12 cellular contexts compared by ENCODE assay signal in the genomic region with DNA sequence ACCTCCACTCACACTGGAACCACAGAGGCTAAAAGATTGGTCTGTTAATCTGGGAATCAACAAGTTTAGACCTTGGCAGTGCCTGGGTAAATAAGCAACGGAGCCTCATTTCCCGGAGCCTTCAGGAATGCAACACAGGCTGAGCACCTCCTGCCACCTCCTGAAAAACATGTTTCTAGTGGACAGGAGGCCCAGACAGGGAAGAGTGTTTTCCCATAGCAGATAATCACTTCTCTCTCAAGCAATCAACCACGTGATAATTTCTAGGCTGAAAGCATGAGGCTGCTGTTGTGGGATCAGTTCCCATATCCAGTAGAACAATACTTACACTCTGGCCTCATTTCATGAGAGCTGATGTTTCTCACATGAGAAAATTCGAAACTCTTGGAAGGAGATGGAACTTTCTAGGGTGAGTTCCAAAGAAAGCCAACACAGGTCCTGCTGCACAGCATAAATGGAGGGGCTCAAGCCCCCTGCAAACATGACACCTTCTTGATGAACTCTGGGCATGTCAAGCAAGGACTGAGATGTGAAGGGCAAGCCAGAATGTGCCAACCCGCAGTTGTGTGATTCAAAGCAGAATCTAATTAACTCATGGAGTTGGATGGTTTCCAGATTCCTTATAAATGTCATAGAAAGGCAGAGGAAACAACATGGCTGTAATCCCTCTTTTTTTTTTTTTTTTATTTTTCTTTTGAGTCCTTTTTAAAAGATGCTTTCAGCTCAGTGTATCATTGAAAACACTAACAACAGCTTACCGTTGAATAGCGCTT.
DNase-seq lines count a peak whose midpoint lies in the region; ATAC-seq, FAIRE-seq and TF ChIP-seq lines count a peak whose summit lies in the region.
"Had no signal": no experiment of that assay in that cellular context is flagged by ENCODE, and none has a peak within 500 bp of the region (broad histone marks: within the 10 kb centered on the region; RNA-seq: fewer than 3 reads in every experiment).

No MANE protein-coding gene starts in this region.

- H3K4me1 Mint-ChIP-seq in naive thymus-derived CD8-positive, alpha-beta T cell: peaks cover 0 to 4% (median 0%) of the 10 kb centered on the region in 4 donors

- H3K36me3 Mint-ChIP-seq in naive thymus-derived CD8-positive, alpha-beta T cell: no peaks in the 10 kb centered on the region

- ATAC-seq in GM18858 (IDR thresholded peaks at IDR 0.05; ENCODE audit: unreplicated experiment): no peak
- ATAC-seq in naive thymus-derived CD8-positive, alpha-beta T cell: no peak
- ATAC-seq: activated naive CD8-positive, alpha-beta T cell treated with anti-CD3 and anti-CD28 coated beads, Interleukin-2, amount 50 U/mL, for 24 hours; psoas muscle had no signal

- peak; percentile 9 for DNase-seq in NCI-H1694 (lab: John Stamatoyannopoulos, UW)
- DNase-seq in NCI-H1694 treated with DMSO at 0.1 percent for 48 hours (lab: John Stamatoyannopoulos, UW): no peak
- DNase-seq in bronchial epithelial cell (ENCODE audit: low read depth): peak; percentile 85
- peak; percentile 36 for DNase-seq in kidney tubule cell (ENCODE audit: low spot score)
- DNase-seq in vagina (ENCODE audit: extremely low spot score in 2 of 2): no peak
- DNase-seq in activated CD8-positive, alpha-beta memory T cell treated with anti-CD3 and anti-CD28 coated beads for 24 hours: no peak
- no peak for DNase-seq in naive thymus-derived CD8-positive, alpha-beta T cell
- DNase-seq: activated naive CD8-positive, alpha-beta T cell treated with anti-CD3 and anti-CD28 coated beads, Interleukin-2, amount 50 U/mL, for 24 hours; NCI-H187; psoas muscle had no signal

- no peak overlapping the region for H3K4me3 Mint-ChIP-seq in naive thymus-derived CD8-positive, alpha-beta T cell
- H3K4me3 Mint-ChIP-seq: activated naive CD8-positive, alpha-beta T cell treated with anti-CD3 and anti-CD28 coated beads, Interleukin-2, amount 50 U/mL, for 24 hours had no signal

- peaks cover 11% of the 10 kb centered on the region for H3K4me1 ChIP-seq in vagina
- H3K4me1 ChIP-seq: psoas muscle had no signal

- H3K4me3 ChIP-seq in bronchial epithelial cell (ENCODE audit: low read depth, low read length): no peak overlapping the region
- no peak overlapping the region for H3K4me3 ChIP-seq in vagina
- H3K4me3 ChIP-seq: HAP-1, psoas muscle had no signal

- no peaks in the 10 kb centered on the region for H3K36me3 ChIP-seq in bronchial epithelial cell (ENCODE audit: control insufficient read depth, insufficient read depth, low read length)
- no peaks in the 10 kb centered on the region for H3K36me3 ChIP-seq in vagina
- H3K36me3 ChIP-seq: HAP-1 had no signal

- H3K27me3 Mint-ChIP-seq in naive thymus-derived CD8-positive, alpha-beta T cell: peaks cover 0 to 2% (median 0%) of the 10 kb centered on the region in 5 donors
- H3K27me3 Mint-ChIP-seq: activated naive CD8-positive, alpha-beta T cell treated with anti-CD3 and anti-CD28 coated beads, Interleukin-2, amount 50 U/mL, for 24 hours had no signal

- TF ChIP-seq POLR2A in vagina (IDR thresholded peaks at IDR 0.05): no peak

- FAIRE-seq in bronchial epithelial cell (lab: Jason Lieb, UNC): no peak

- H3K27me3 ChIP-seq in bronchial epithelial cell (ENCODE audit: control insufficient read depth, insufficient read depth, low read length): no peaks in the 10 kb centered on the region
- no peaks in the 10 kb centered on the region for H3K27me3 ChIP-seq in vagina

- intact Hi-C loops in vagina (cut with DNase I): no loop called here

- POLR2A ChIA-PET in naive thymus-derived CD8-positive, alpha-beta T cell (lab: Charles Lee): no interaction called here

- peak overlapping the region; percentile 4 for H3K27ac ChIP-seq in vagina
- H3K27ac ChIP-seq: psoas muscle had no signal

- H3K9me3 Mint-ChIP-seq in naive thymus-derived CD8-positive, alpha-beta T cell: no peaks in the 10 kb centered on the region

- H3K27ac Mint-ChIP-seq in naive thymus-derived CD8-positive, alpha-beta T cell: no peak overlapping the region
- H3K27ac Mint-ChIP-seq: activated naive CD8-positive, alpha-beta T cell treated with anti-CD3 and anti-CD28 coated beads, Interleukin-2, amount 50 U/mL, for 24 hours had no signal

- no peaks in the 10 kb centered on the region for H3K9me3 ChIP-seq in vagina
- H3K9me3 ChIP-seq: HAP-1, psoas muscle had no signal

- TF ChIP-seq CTCF in bronchial epithelial cell (IDR thresholded peaks at IDR 0.05; ENCODE audit: insufficient read depth, low read length, severe bottlenecking) (no peak), vagina (IDR thresholded peaks at IDR 0.05) (no peak)

Comparison
In these comparisons a context has a peak if more than half of its experiments do, and no peak if none do; other contexts are left out.
1. DNase-seq: peak in NCI-H1694 (single experiment), bronchial epithelial cell (single experiment) and kidney tubule cell (single experiment); none in NCI-H1694 treated with DMSO at 0.1 percent for 48 hours (single experiment), vagina (0 of 2), activated CD8-positive, alpha-beta memory T cell treated with anti-CD3 and anti-CD28 coated beads for 24 hours (single experiment) and naive thymus-derived CD8-positive, alpha-beta T cell (0 of 10).